In genomic region chr5:132266031-132266835, GRCh38 we compare ENCODE assay signal across 11 cellular contexts. TPM values are rescaled to one million over a fixed set of nuclear protein-coding genes. Genes with fewer than 3 reads are reported as not detected.
A peak's percentile ranks its signal among the peaks of the same experiment; 100 is the strongest.
DNase-seq lines count a peak whose midpoint lies in the region; ATAC-seq, FAIRE-seq and TF ChIP-seq lines count a peak whose summit lies in the region.
"Had no signal": no experiment of that assay in that cellular context is flagged by ENCODE, and none has a peak within 500 bp of the region (broad histone marks: within the 10 kb centered on the region; RNA-seq: fewer than 3 reads in every experiment).

No MANE protein-coding gene starts in this region.

- TF ChIP-seq CTCF in GM20000 (IDR thresholded peaks at IDR 0.05; ENCODE audit: extremely low read depth, missing control alignments) (no peak), K562 (IDR thresholded peaks at IDR 0.05 in 2 of 3, conservative IDR thresholded peaks at IDR 0.05 in 1 of 3; ENCODE audit: insufficient read depth in 2 of 3, low read depth in 1 of 3, low read length in 3 of 3) (no peak), sigmoid colon (IDR thresholded peaks at IDR 0.05) (no peak)

- no peaks in the 10 kb centered on the region for H4K20me1 ChIP-seq in K562 (replicated peaks; ENCODE audit: control insufficient read depth, insufficient read depth, low read length)

- H3K4me3 ChIP-seq in K562 (no peak overlapping the region), sigmoid colon (no peak overlapping the region)

- POLR2A ChIA-PET in K562 (lab: Yijun Ruan, JAX) = no interaction called here

- WGBS in K562 (ENCODE audit: insufficient coverage, low coverage, missing lambda C conversion rate) = 81% methylated on average over 7 of the region's 7 CpGs
- 60 to 79% methylated on average over 7 of the region's 7 CpGs for WGBS in sigmoid colon, 2 donors

- H3K9me3 ChIP-seq in K562 (replicated peaks; ENCODE audit: control insufficient read depth, insufficient read depth, low read depth, low read length) = no peaks in the 10 kb centered on the region
- H3K9me3 ChIP-seq in sigmoid colon = no peaks in the 10 kb centered on the region

- TF ChIP-seq POLR2A in K562 (conservative IDR thresholded peaks at IDR 0.05) (no peak), sigmoid colon (IDR thresholded peaks at IDR 0.05) (no peak)

- CTCF ChIA-PET in K562 (lab: Yijun Ruan, JAX; ENCODE audit: low intra/inter-chr PET ratio) = no interaction called here

- TF ChIP-seq EP300 in K562 (IDR thresholded peaks at IDR 0.05; ENCODE audit: low read length) (no peak), sigmoid colon (IDR thresholded peaks at IDR 0.05) (no peak)

- intact Hi-C loops in K562 (cut with micrococcal nuclease) = no loop called here
- intact Hi-C loops in left colon (cut with DNase I, micrococcal nuclease) = no loop called here
- intact Hi-C loops in sigmoid colon (cut with DNase I) = loop anchor here (10.0 kb wide), 1 partner anchor 229 kb away; the partner anchor contains the start of gene IRF1

- H3K36me3 ChIP-seq in K562 (ENCODE audit: control insufficient read depth, insufficient read depth, low read length) = peaks cover 15% of the 10 kb centered on the region; the same call in 2 of the 3 replicates
- peaks cover 8 to 68% (median 17%) of the 10 kb centered on the region in 4 donors for H3K36me3 ChIP-seq in sigmoid colon

- FAIRE-seq in K562 (lab: Jason Lieb, UNC) (peak; percentile 23), RCC 7860 (lab: Jason Lieb, UNC) (no peak)

- no peak for ATAC-seq in K562
- ATAC-seq in left colon = peak; percentile 5
- no peak for ATAC-seq in HG02678 (IDR thresholded peaks at IDR 0.05; ENCODE audit: unreplicated experiment)
- no peak for ATAC-seq in HG02870 (IDR thresholded peaks at IDR 0.05; ENCODE audit: unreplicated experiment)
- ATAC-seq: CD8-positive, alpha-beta T cell; stimulated activated memory B cell treated with anti-CD40 and anti-IgM and Interleukin-4, amounts not matched to agents 10 μg/mL and 1 μg/mL and 100 μg/mL, for 72 hours had no signal

- H3K27ac ChIP-seq in K562 (ENCODE audit: extremely low read depth, low read depth, low read length) (no peak overlapping the region), sigmoid colon (peak overlapping the region; percentile 97 to 99 (median 98))

- BruUV-seq in K562 (replicated peaks; lab: Mats Ljungman, UMichigan) = no TSS peak

- H3K4me1 ChIP-seq in K562 (replicated peaks in 1 of 2; ENCODE audit: control insufficient read depth in 2 of 2, insufficient read depth in 2 of 2, low read length in 2 of 2) = peaks cover 17 to 33% of the 10 kb centered on the region in 2 experiments; a peak in 4 of 5 replicates
- H3K4me1 ChIP-seq in sigmoid colon = peaks cover 0 to 100% (median 96%) of the 10 kb centered on the region in 4 donors

- no peak overlapping the region for H3K4me2 ChIP-seq in K562 (ENCODE audit: insufficient read depth, low read length)

- H3K9me1 ChIP-seq in K562 (ENCODE audit: control insufficient read depth, insufficient read depth, low read length) = no peaks in the 10 kb centered on the region

- H3K9ac ChIP-seq in K562 (ENCODE audit: insufficient read depth in 1 of 2, low read depth in 2 of 2, low read length in 2 of 2) = 0 out of 4 replicates have a peak overlapping the region, but pooled peaks of 1 of the 2 experiments have one; percentile 15

- DNase-seq in GM20000 (ENCODE audit: low spot score) (peak; percentile 8), K562 (ENCODE audit: extremely low read depth in 1 of 4, low spot score in 3 of 4) (no peak), left colon (no peak), sigmoid colon (no peak), activated gamma-delta T cell (lab: John Stamatoyannopoulos, UW) (no peak), RCC 7860 (ENCODE audit: low spot score) (no peak)
- DNase-seq: NCI-H1048 had no signal

- in situ Hi-C loops in K562 (cut with MboI) = no loop called here

- no peak overlapping the region for H2AFZ ChIP-seq in K562 (ENCODE audit: low read depth, low read length)

- H3K27me3 ChIP-seq in K562 (ENCODE audit: control insufficient read depth in 2 of 2, insufficient read depth in 2 of 2, low read length in 2 of 2) = no peaks in the 10 kb centered on the region
- no peaks in the 10 kb centered on the region for H3K27me3 ChIP-seq in sigmoid colon

- TF ChIP-seq RAD21 in K562 (CRISPR knock-in tag; conservative IDR thresholded peaks at IDR 0.05 in 1 of 2, IDR thresholded peaks at IDR 0.05 in 1 of 2) = no peak

- H3K79me2 ChIP-seq in K562 (ENCODE audit: control insufficient read depth, insufficient read depth, low read length) = 0 out of 3 replicates have a peak, but pooled peaks cover 4% of the 10 kb centered on the region

TF ChIP-seq in K562, 482 proteins besides CTCF, POLR2A, EP300 and RAD21:
- TF ChIP-seq TBL1XR1 (IDR thresholded peaks at IDR 0.05; ENCODE audit: low read length in 2 of 2) = no peak
- 0 out of 4 replicates have a peak, but pooled peaks of 1 of the 2 experiments have one; percentile 2 for TF ChIP-seq NRF1 (conservative IDR thresholded peaks at IDR 0.05 in 1 of 2, IDR thresholded peaks at IDR 0.05 in 1 of 2)

RNA-seq across cellular contexts. Expression of gene PDLIM4, which starts 8.7 kb away (rescaled TPM):
- total RNA-seq in K562 (2011; cell fraction: chromatin; rRNA removed; ENCODE audit: low replicate concordance) = 15.3 and 55.6 TPM in 2 replicates
- 40.3 and 43.7 TPM in 2 replicates for total RNA-seq in K562 (2011; cell fraction: nucleolus; rRNA removed)
- 22.2 and 23.8 TPM in 2 replicates for total RNA-seq in K562 (2011; cell fraction: nucleoplasm; rRNA removed)
- total RNA-seq in K562 (2014; rRNA removed) = 13.1 and 22.8 TPM in 2 replicates
- total RNA-seq in K562 (2014; rRNA removed; fragmentation: Illumina TruSeq; extraction: Trizol) = 3.5 and 4.5 TPM in 2 replicates
- total RNA-seq in K562 (2015; rRNA removed; fragmentation: Illumina TruSeq; extraction: Trizol) = 12.1 and 12.3 TPM in 2 replicates
- 31.5 and 32.8 TPM in 2 replicates for total RNA-seq in K562 (2021)
- polyA plus RNA-seq in K562 (2011; rRNA removed) = 13.6 and 17.2 TPM in 2 replicates
- 29.6 and 178 TPM in 2 replicates for polyA plus RNA-seq in K562 (2011; cell fraction: cytosol; rRNA removed)
- polyA plus RNA-seq in K562 (2011; cell fraction: nucleus; rRNA removed) = 34.4 and 101 TPM in 2 replicates
- polyA plus RNA-seq in K562 (2012) = 25.0 and 31.0 TPM in 2 replicates
- polyA plus RNA-seq in K562 (2014; fragmentation: Illumina TruSeq; extraction: Trizol) = 28.9 and 44.6 TPM in 2 replicates
- under 1 TPM; 0.28 to 0.73 TPM for polyA plus RNA-seq in K562 (2014; fragmentation: Nextera tagmentation; extraction: Ambion mirVana)
- 14.0 and 21.3 TPM in 2 replicates for polyA plus RNA-seq in K562 (2014; rRNA removed)
- 3.7 and 7.8 TPM in 2 replicates for polyA minus RNA-seq in K562 (2011; rRNA and poly(A)+ RNA removed)
- 29.4 and 30.8 TPM in 2 replicates for polyA minus RNA-seq in K562 (2011; cell fraction: cytosol; rRNA and poly(A)+ RNA removed)
- 19.0 and 26.5 TPM in 2 replicates for polyA minus RNA-seq in K562 (2011; cell fraction: nucleus; rRNA and poly(A)+ RNA removed)
- 10 to 100 TPM in 1 of 2 donors, 1 to 10 TPM in 1; 1.5 to 11.9 TPM for total RNA-seq in left colon
- 100 to 1,000 TPM in 2 of 4 donors, 10 to 100 TPM in 2; 38.2 to 133 (median 90.1) TPM for total RNA-seq in sigmoid colon
- 10 to 100 TPM in 2 of 3 donors, 1 to 10 TPM in 1; 2.1 to 16.5 (median 11.4) TPM for polyA plus RNA-seq in sigmoid colon
- total RNA-seq: CD8-positive, alpha-beta T cell had no signal

RNA-seq across cellular contexts. Expression of gene SLC22A4, which starts 28.0 kb away (rescaled TPM):
- total RNA-seq in K562 (2011; cell fraction: chromatin; rRNA removed; ENCODE audit: low replicate concordance) = 10.8 and 13.1 TPM in 2 replicates
- total RNA-seq in K562 (2011; cell fraction: nucleolus; rRNA removed) = 15.8 and 21.3 TPM in 2 replicates
- 10.2 and 12.6 TPM in 2 replicates for total RNA-seq in K562 (2011; cell fraction: nucleoplasm; rRNA removed)
- total RNA-seq in K562 (2014; rRNA removed) (6.5 and 7.9 TPM in 2 replicates), K562 (2014; rRNA removed; fragmentation: Illumina TruSeq; extraction: Trizol) (5.7 and 6.2 TPM in 2 replicates), K562 (2015; rRNA removed; fragmentation: Illumina TruSeq; extraction: Trizol) (4.5 and 4.8 TPM in 2 replicates), K562 (2021) (7.6 and 9.6 TPM in 2 replicates), left colon (1 to 10 TPM; 3.8 to 7.3 TPM), sigmoid colon (1 to 10 TPM in 2 of 4 donors, under 1 TPM in 2; 0.49 to 3.4 (median 0.95) TPM)
- polyA plus RNA-seq in K562 (2011; rRNA removed) (5.2 and 9.5 TPM in 2 replicates), K562 (2014; fragmentation: Illumina TruSeq; extraction: Trizol) (5.8 and 6.1 TPM in 2 replicates), K562 (2014; fragmentation: Nextera tagmentation; extraction: Ambion mirVana) (1 to 10 TPM; 2.7 to 2.9 TPM), K562 (2014; rRNA removed) (6.0 and 7.0 TPM in 2 replicates), sigmoid colon (1 to 10 TPM in 1 of 3 donors, under 1 TPM in 2; 0.58 to 1.2 (median 0.69) TPM)
- polyA plus RNA-seq in K562 (2011; cell fraction: cytosol; rRNA removed) = 3.8 and 8.4 TPM in 2 replicates
- polyA plus RNA-seq in K562 (2011; cell fraction: nucleus; rRNA removed) = 9.1 and 22.6 TPM in 2 replicates
- 1.1 and 2.8 TPM in 2 replicates for polyA plus RNA-seq in K562 (2012)
- polyA minus RNA-seq in K562 (2011; rRNA and poly(A)+ RNA removed) = 4.2 and 9.2 TPM in 2 replicates
- 4.4 and 7.5 TPM in 2 replicates for polyA minus RNA-seq in K562 (2011; cell fraction: cytosol; rRNA and poly(A)+ RNA removed)
- polyA minus RNA-seq in K562 (2011; cell fraction: nucleus; rRNA and poly(A)+ RNA removed) = 7.0 and 13.3 TPM in 2 replicates

RNA-seq across cellular contexts. Expression of gene P4HA2, which starts 38.6 kb away (rescaled TPM):
- total RNA-seq in K562 (2011; cell fraction: chromatin; rRNA removed; ENCODE audit: low replicate concordance) = 85.5 and 109 TPM in 2 replicates
- 93.4 and 102 TPM in 2 replicates for total RNA-seq in K562 (2011; cell fraction: nucleolus; rRNA removed)
- 98.7 and 106 TPM in 2 replicates for total RNA-seq in K562 (2011; cell fraction: nucleoplasm; rRNA removed)
- total RNA-seq in K562 (2014; rRNA removed) (11.9 and 12.1 TPM in 2 replicates), K562 (2014; rRNA removed; fragmentation: Illumina TruSeq; extraction: Trizol) (11.6 and 12.7 TPM in 2 replicates), K562 (2015; rRNA removed; fragmentation: Illumina TruSeq; extraction: Trizol) (11.2 and 11.4 TPM in 2 replicates), K562 (2021) (14.2 and 14.3 TPM in 2 replicates), left colon (10 to 100 TPM; 56.7 to 69.4 TPM), sigmoid colon (10 to 100 TPM; 23.9 to 35.2 (median 28.9) TPM)
- polyA plus RNA-seq in K562 (2011; rRNA removed) (50.0 and 59.7 TPM in 2 replicates), K562 (2014; fragmentation: Illumina TruSeq; extraction: Trizol) (10.7 and 12.5 TPM in 2 replicates), K562 (2014; fragmentation: Nextera tagmentation; extraction: Ambion mirVana) (10 to 100 TPM; 17.9 to 29.2 TPM), K562 (2014; rRNA removed) (9.6 and 10.7 TPM in 2 replicates), sigmoid colon (10 to 100 TPM in 2 of 3 donors, 1 to 10 TPM in 1; 4.2 to 24.8 (median 12.5) TPM)
- polyA plus RNA-seq in K562 (2011; cell fraction: cytosol; rRNA removed) = 34.9 and 51.8 TPM in 2 replicates
- 59.8 and 76.7 TPM in 2 replicates for polyA plus RNA-seq in K562 (2011; cell fraction: nucleus; rRNA removed)
- 20.8 and 31.5 TPM in 2 replicates for polyA plus RNA-seq in K562 (2012)
- 50.0 and 59.9 TPM in 2 replicates for polyA minus RNA-seq in K562 (2011; rRNA and poly(A)+ RNA removed)
- polyA minus RNA-seq in K562 (2011; cell fraction: cytosol; rRNA and poly(A)+ RNA removed) = 21.2 and 21.5 TPM in 2 replicates
- polyA minus RNA-seq in K562 (2011; cell fraction: nucleus; rRNA and poly(A)+ RNA removed) = 18.2 and 27.4 TPM in 2 replicates
- total RNA-seq: CD8-positive, alpha-beta T cell had no signal
